ENCODE assay signal across 13 cellular contexts in genomic region chr10:111207525-111207924, GRCh38.
DNase-seq lines count a peak whose midpoint lies in the region; ATAC-seq and TF ChIP-seq lines count a peak whose summit lies in the region.
"Had no signal": no experiment of that assay in that cellular context is flagged by ENCODE, and none has a peak within 500 bp of the region (broad histone marks: within the 10 kb centered on the region; RNA-seq: fewer than 3 reads in every experiment).

No MANE protein-coding gene starts in this region.

- H3K27ac ChIP-seq in transverse colon, result no peak overlapping the region
- H3K27ac ChIP-seq: BLaER1 treated with 17β-estradiol and CSF1 and Interleukin-3, amounts not matched to agents 10 nM and 100 nM; RWPE1; thoracic aorta had no signal

- peaks cover 4% of the 10 kb centered on the region for H3K27me3 Mint-ChIP-seq in activated naive CD8-positive, alpha-beta T cell treated with anti-CD3 and anti-CD28 coated beads, Interleukin-2, amount 50 U/mL, for 24 hours

- H3K36me3 ChIP-seq in transverse colon, result no peaks in the 10 kb centered on the region
- H3K36me3 ChIP-seq: BLaER1 treated with 17β-estradiol and CSF1 and Interleukin-3, amounts not matched to agents 10 nM and 100 nM; thoracic aorta had no signal

- no peak for TF ChIP-seq EP300 in transverse colon (IDR thresholded peaks at IDR 0.05; ENCODE audit: low read depth)

- ATAC-seq in left ventricle myocardium superior (peak; percentile 29), Right ventricle myocardium superior (ENCODE audit: poor library complexity) (no peak), HG02970 (IDR thresholded peaks at IDR 0.05; ENCODE audit: low FRiP score, unreplicated experiment) (no peak)
- no peak for ATAC-seq in activated naive CD8-positive, alpha-beta T cell treated with anti-CD3 and anti-CD28 coated beads, Interleukin-2, amount 50 U/mL, for 24 hours

- no peaks in the 10 kb centered on the region for H3K27me3 ChIP-seq in transverse colon
- H3K27me3 ChIP-seq: BLaER1 treated with 17β-estradiol and CSF1 and Interleukin-3, amounts not matched to agents 10 nM and 100 nM had no signal

- 36% methylated on average over 5 of the region's 5 CpGs; no CpG with 5 or more reads in 1 of the 2 donors for WGBS in transverse colon (ENCODE audit: low coverage in 1 of 2), 2 donors
- WGBS in lower leg skin, 2 donors, result 67 to 77% methylated on average over 5 of the region's 5 CpGs

- H3K4me1 ChIP-seq in transverse colon, result peaks cover 0 to 6% (median 0%) of the 10 kb centered on the region in 4 donors
- H3K4me1 ChIP-seq: BLaER1 treated with 17β-estradiol and CSF1 and Interleukin-3, amounts not matched to agents 10 nM and 100 nM had no signal

- DNase-seq in left ventricle myocardium superior, result no peak
- DNase-seq in Right ventricle myocardium superior, result no peak
- DNase-seq in NCI-H345 treated with DMSO at 0.1 percent for 48 hours (lab: John Stamatoyannopoulos, UW; ENCODE audit: unreplicated experiment), result peak; percentile 28
- DNase-seq in activated naive CD8-positive, alpha-beta T cell treated with anti-CD3 and anti-CD28 coated beads, Interleukin-2, amount 50 U/mL, for 24 hours, result peak; percentile 20
- DNase-seq in transverse colon, result peak; percentile 67
- no peak for DNase-seq in SK-N-DZ (ENCODE audit: low spot score)
- no peak for DNase-seq in lower leg skin (ENCODE audit: low spot score in 2 of 2)
- DNase-seq: effector memory CD4-positive, alpha-beta T cell; kidney glomerular epithelial cell had no signal

- TF ChIP-seq CTCF in transverse colon (IDR thresholded peaks at IDR 0.05) (peak; percentile 25 to 77 (median 51)), lower leg skin (IDR thresholded peaks at IDR 0.05) (no peak)

- in situ Hi-C loops in transverse colon (cut with MboI; ENCODE audit: low pct_ligation_motif_present in 1 of 4, low pct_unique_long_range_greater_than_20kb in 1 of 4, low sequenced_read_pairs in 3 of 4), result loop anchor here in 2 of 4 donors (10.0 to 25.0 kb wide), 2 partner anchors 123 to 470 kb away; no protein-coding TSS in a partner anchor

- no peaks in the 10 kb centered on the region for H3K9me3 Mint-ChIP-seq in activated naive CD8-positive, alpha-beta T cell treated with anti-CD3 and anti-CD28 coated beads, Interleukin-2, amount 50 U/mL, for 24 hours

- no peaks in the 10 kb centered on the region for H3K4me1 Mint-ChIP-seq in activated naive CD8-positive, alpha-beta T cell treated with anti-CD3 and anti-CD28 coated beads, Interleukin-2, amount 50 U/mL, for 24 hours

- no peaks in the 10 kb centered on the region for H3K36me3 Mint-ChIP-seq in activated naive CD8-positive, alpha-beta T cell treated with anti-CD3 and anti-CD28 coated beads, Interleukin-2, amount 50 U/mL, for 24 hours (ENCODE audit: low read depth)

- no peak for TF ChIP-seq POLR2A in transverse colon (IDR thresholded peaks at IDR 0.05)
- no peak for TF ChIP-seq POLR2A in lower leg skin (IDR thresholded peaks at IDR 0.05)

- no peaks in the 10 kb centered on the region for H3K9me3 ChIP-seq in transverse colon
- H3K9me3 ChIP-seq: BLaER1 treated with 17β-estradiol and CSF1 and Interleukin-3, amounts not matched to agents 10 nM and 100 nM; thoracic aorta had no signal

- no peak overlapping the region for H3K27ac Mint-ChIP-seq in activated naive CD8-positive, alpha-beta T cell treated with anti-CD3 and anti-CD28 coated beads, Interleukin-2, amount 50 U/mL, for 24 hours

- H3K4me3 Mint-ChIP-seq in activated naive CD8-positive, alpha-beta T cell treated with anti-CD3 and anti-CD28 coated beads, Interleukin-2, amount 50 U/mL, for 24 hours, result no peak overlapping the region

- H3K4me3 ChIP-seq in transverse colon (no peak overlapping the region), lower leg skin (ENCODE audit: low read depth, poor library complexity, severe bottlenecking) (no peak overlapping the region)
- H3K4me3 ChIP-seq: BLaER1 treated with 17β-estradiol and CSF1 and Interleukin-3, amounts not matched to agents 10 nM and 100 nM; thoracic aorta had no signal

- intact Hi-C loops in left ventricle myocardium superior (cut with micrococcal nuclease) (no loop called here), Right ventricle myocardium superior (cut with DNase I) (no loop called here), transverse colon (cut with DNase I; ENCODE audit: low total_unique reads) (no loop called here), lower leg skin (cut with DNase I; ENCODE audit: low total_unique reads) (no loop called here)

Comparison
In these comparisons a context has a peak if more than half of its experiments do, and no peak if none do; other contexts are left out.
1. DNase-seq: peak in NCI-H345 treated with DMSO at 0.1 percent for 48 hours (single experiment), activated naive CD8-positive, alpha-beta T cell treated with anti-CD3 and anti-CD28 coated beads, Interleukin-2, amount 50 U/mL, for 24 hours (single experiment) and transverse colon (single experiment); none in left ventricle myocardium superior (single experiment), Right ventricle myocardium superior (single experiment), SK-N-DZ (single experiment) and lower leg skin (0 of 2).
2. CTCF ChIP-seq: peak in transverse colon (5 of 5); none in lower leg skin (0 of 3).